Comparison of ENCODE assay signal across 19 cellular contexts in the genomic region with DNA sequence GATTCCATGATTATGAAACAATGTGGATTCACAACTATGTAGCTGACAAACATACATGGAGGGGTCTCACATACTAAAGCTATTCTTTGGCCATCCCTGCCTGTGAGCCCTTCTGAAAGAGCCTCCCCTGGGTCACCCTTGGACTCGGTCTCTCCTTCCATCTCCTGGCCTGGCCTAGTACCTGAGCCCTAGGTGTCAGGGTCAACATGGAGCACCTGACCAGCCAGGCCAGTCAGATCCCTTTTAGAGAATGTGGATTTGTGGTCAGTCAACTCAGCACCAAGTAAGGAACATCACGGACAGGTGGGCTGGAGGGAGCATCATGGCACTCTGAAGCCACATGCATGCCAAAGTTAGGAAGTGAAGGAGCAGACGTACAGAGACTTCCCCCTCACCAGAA. TPM values are rescaled to one million over a fixed set of nuclear protein-coding genes. Genes with fewer than 3 reads are reported as not detected.
DNase-seq lines count a peak whose midpoint lies in the region; TF ChIP-seq lines count a peak whose summit lies in the region.
"Had no signal": no experiment of that assay in that cellular context is flagged by ENCODE, and none has a peak within 500 bp of the region (broad histone marks: within the 10 kb centered on the region; RNA-seq: fewer than 3 reads in every experiment).

No MANE protein-coding gene starts in this region.

- H3K4me1 ChIP-seq in OCI-LY7 (ENCODE audit: insufficient read depth, low read length, poor library complexity, severe bottlenecking) (peaks cover 97% of the 10 kb centered on the region), ovary (ENCODE audit: insufficient read depth) (no peaks in the 10 kb centered on the region)
- H3K4me1 ChIP-seq: A549 had no signal

- peaks cover 6% of the 10 kb centered on the region for H3K36me3 Mint-ChIP-seq in activated T-cell treated with anti-CD3 and anti-CD28 coated beads, Interleukin-2, amount 50 U/mL, for 24 hours (ENCODE audit: low read depth)
- H3K36me3 Mint-ChIP-seq: brain; CD4-positive, alpha-beta memory T cell; neural progenitor cell had no signal

- peak overlapping the region; percentile 80 for H3K4me2 ChIP-seq in OCI-LY7 (ENCODE audit: low read length)
- H3K4me2 ChIP-seq: A549 had no signal

- TF ChIP-seq CTCF in OCI-LY7 (conservative IDR thresholded peaks at IDR 0.05; ENCODE audit: low read length) (no peak), ovary (IDR thresholded peaks at IDR 0.05) (no peak)

- no peaks in the 10 kb centered on the region for H3K9me2 ChIP-seq in OCI-LY7 (ENCODE audit: insufficient read depth, low read length)

- peak overlapping the region; percentile 77 for H3K27ac Mint-ChIP-seq in activated T-cell treated with anti-CD3 and anti-CD28 coated beads, Interleukin-2, amount 50 U/mL, for 24 hours
- H3K27ac Mint-ChIP-seq: activated naive CD4-positive, alpha-beta T cell treated with anti-CD3 and anti-CD28 coated beads, Interleukin-2, amount 50 U/mL, for 24 hours; neural progenitor cell had no signal

- H3K4me3 ChIP-seq in OCI-LY7 (ENCODE audit: low read depth, low read length, poor library complexity, severe bottlenecking): peak overlapping the region; percentile 65
- H3K4me3 ChIP-seq in ovary: no peak overlapping the region
- H3K4me3 ChIP-seq: A549, esophagus squamous epithelium, neural progenitor cell, spleen, upper lobe of left lung had no signal

- CTCF ChIA-PET in OCI-LY7 (lab: Charles Lee; ENCODE audit: unreplicated experiment): no interaction called here

- peaks cover 20% of the 10 kb centered on the region; the same call in 1 of the 2 replicates for H3K36me3 ChIP-seq in OCI-LY7 (ENCODE audit: insufficient read depth, low read length)
- H3K36me3 ChIP-seq in ovary: no peaks in the 10 kb centered on the region
- H3K36me3 ChIP-seq: esophagus squamous epithelium, neural progenitor cell, spleen, upper lobe of left lung had no signal

- POLR2A ChIA-PET in OCI-LY7 (lab: Charles Lee): interaction anchor here (1.0 to 9.4 kb wide), 7 partner anchors 8 to 38 kb away, joined by 3 to 132 read pairs (median 14); a partner anchor contains a TSS

- no peaks in the 10 kb centered on the region for H3K27me3 Mint-ChIP-seq in activated T-cell treated with anti-CD3 and anti-CD28 coated beads, Interleukin-2, amount 50 U/mL, for 24 hours
- H3K27me3 Mint-ChIP-seq: activated naive CD4-positive, alpha-beta T cell treated with anti-CD3 and anti-CD28 coated beads, Interleukin-2, amount 50 U/mL, for 24 hours; brain; CD4-positive, alpha-beta memory T cell had no signal

- intact Hi-C loops in OCI-LY7 (cut with micrococcal nuclease; ENCODE audit: unreplicated experiment): loop anchor here (5.0 kb wide), 1 partner anchor 1648 kb away; no protein-coding TSS in a partner anchor
- intact Hi-C loops in ovary (cut with DNase I): no loop called here

- H3K4me3 Mint-ChIP-seq in activated T-cell treated with anti-CD3 and anti-CD28 coated beads, Interleukin-2, amount 50 U/mL, for 24 hours: no peak overlapping the region
- H3K4me3 Mint-ChIP-seq: activated naive CD4-positive, alpha-beta T cell treated with anti-CD3 and anti-CD28 coated beads, Interleukin-2, amount 50 U/mL, for 24 hours; brain; neural progenitor cell had no signal

- no peak for TF ChIP-seq POLR2A in ovary (IDR thresholded peaks at IDR 0.05)

- H3K79me2 ChIP-seq in OCI-LY7 (ENCODE audit: insufficient read depth, low read depth, low read length): peaks cover 100% of the 10 kb centered on the region

- BruUV-seq in OCI-LY7 (replicated peaks; lab: Mats Ljungman, UMichigan): no TSS peak

- TF ChIP-seq EP300 in ovary (IDR thresholded peaks at IDR 0.05): no peak

- no peak overlapping the region for H2AFZ ChIP-seq in OCI-LY7 (ENCODE audit: low read length)
- H2AFZ ChIP-seq: neural progenitor cell had no signal

- no peak for DNase-seq in activated T-cell treated with anti-CD3 and anti-CD28 coated beads, Interleukin-2, amount 50 U/mL, for 24 hours
- DNase-seq in activated T-cell treated with anti-CD3 and anti-CD28 coated beads, Interleukin-2, amount 50 U/mL, for 1 hour: no peak
- DNase-seq in OCI-LY7 (ENCODE audit: low spot score) (no peak), NCI-H1048 (lab: John Stamatoyannopoulos, UW) (no peak), ovary (no peak), kidney tubule cell (ENCODE audit: low spot score) (no peak)
- DNase-seq in effector CD4-positive, alpha-beta T cell: no peak
- DNase-seq: CD4-positive, alpha-beta memory T cell; DND-41; esophagus squamous epithelium; NCI-H2081 treated with DMSO at 0.1 percent for 48 hours; NCI-H526; spleen; upper lobe of left lung had no signal

- no peaks in the 10 kb centered on the region for H3K9me3 ChIP-seq in OCI-LY7 (ENCODE audit: low read length)
- no peaks in the 10 kb centered on the region for H3K9me3 ChIP-seq in ovary
- H3K9me3 ChIP-seq: A549, esophagus squamous epithelium, spleen, upper lobe of left lung had no signal

- no peaks in the 10 kb centered on the region for H3K9me3 Mint-ChIP-seq in activated T-cell treated with anti-CD3 and anti-CD28 coated beads, Interleukin-2, amount 50 U/mL, for 24 hours
- H3K9me3 Mint-ChIP-seq: activated naive CD4-positive, alpha-beta T cell treated with anti-CD3 and anti-CD28 coated beads, Interleukin-2, amount 50 U/mL, for 24 hours; brain; neural progenitor cell had no signal

- peaks cover 94% of the 10 kb centered on the region for H3K4me1 Mint-ChIP-seq in activated T-cell treated with anti-CD3 and anti-CD28 coated beads, Interleukin-2, amount 50 U/mL, for 24 hours (ENCODE audit: low read depth)

- H3K27me3 ChIP-seq in layer of hippocampus (ENCODE audit: control insufficient read depth, insufficient read depth, low read length): no peaks in the 10 kb centered on the region
- no peaks in the 10 kb centered on the region for H3K27me3 ChIP-seq in ovary
- H3K27me3 ChIP-seq: esophagus squamous epithelium, neural progenitor cell, spleen, upper lobe of left lung had no signal

- 60 to 94% (median 94%) methylated on average over 3 of the region's 3 CpGs for WGBS in ovary, 3 donors

- H3K27ac ChIP-seq in OCI-LY7 (ENCODE audit: low read depth, low read length, poor library complexity, severe bottlenecking): peak overlapping the region; percentile 99
- peak overlapping the region; percentile 42 for H3K27ac ChIP-seq in layer of hippocampus (ENCODE audit: low read depth, low read length)
- H3K27ac ChIP-seq in ovary: no peak overlapping the region
- H3K27ac ChIP-seq: A549, esophagus squamous epithelium, neural progenitor cell, upper lobe of left lung had no signal

- H4K20me1 ChIP-seq in OCI-LY7 (ENCODE audit: insufficient read depth, low read length): no peaks in the 10 kb centered on the region

RNA-seq across cellular contexts. Expression of a gene that starts 16.3 kb away (rescaled TPM):
- total RNA-seq in OCI-LY7 (2014; rRNA removed; shearing (Covaris generic)): 76.7 and 80.0 TPM in 2 replicates
- total RNA-seq in OCI-LY7 (2022): 141 and 149 TPM in 2 replicates
- total RNA-seq in ovary: 10 to 100 TPM; 14.0 to 73.2 (median 23.7) TPM
- polyA plus RNA-seq in ovary: 10 to 100 TPM; 10.0 to 17.6 TPM

Comparison
In these comparisons a context has a peak if more than half of its experiments do, and no peak if none do; other contexts are left out.
1. H3K27ac ChIP-seq: peak in OCI-LY7 (single experiment) and layer of hippocampus (single experiment); none in ovary (0 of 2).